Comparison of ENCODE assay signal across 25 cellular contexts in genomic region chr10:93431361-93431760, GRCh38. TPM values are rescaled to one million over a fixed set of nuclear protein-coding genes. Genes with fewer than 3 reads are reported as not detected.
A peak's percentile ranks its signal among the peaks of the same experiment; 100 is the strongest.
DNase-seq lines count a peak whose midpoint lies in the region; ATAC-seq and TF ChIP-seq lines count a peak whose summit lies in the region.
"Had no signal": no experiment of that assay in that cellular context is flagged by ENCODE, and none has a peak within 500 bp of the region (broad histone marks: within the 10 kb centered on the region; RNA-seq: fewer than 3 reads in every experiment).

No MANE protein-coding gene starts in this region.

- no peaks in the 10 kb centered on the region for H3K9me3 ChIP-seq in HCT116 (ENCODE audit: control insufficient read depth in 1 of 2, insufficient read depth in 1 of 2, low read depth in 1 of 2, low read length in 2 of 2)
- H3K9me3 ChIP-seq in gastroesophageal sphincter, result no peaks in the 10 kb centered on the region
- H3K9me3 ChIP-seq in sigmoid colon, result no peaks in the 10 kb centered on the region

- H3K9me2 ChIP-seq in HCT116 (ENCODE audit: insufficient read depth), result no peaks in the 10 kb centered on the region

- no peak overlapping the region for H3K4me3 ChIP-seq in HCT116 (replicated peaks in 1 of 2; ENCODE audit: low read depth in 1 of 2, low read length in 2 of 2)
- H3K4me3 ChIP-seq in gastroesophageal sphincter, result no peak overlapping the region
- no peak overlapping the region for H3K4me3 ChIP-seq in sigmoid colon

- ATAC-seq in HCT116, result no peak
- no peak for ATAC-seq in WTC11
- ATAC-seq in gastroesophageal sphincter, result no peak
- no peak for ATAC-seq in HG02798 (IDR thresholded peaks at IDR 0.05; ENCODE audit: poor library complexity, unreplicated experiment)
- no peak for ATAC-seq in GM18505 (IDR thresholded peaks at IDR 0.05; ENCODE audit: unreplicated experiment)
- ATAC-seq: sciatic nerve; SK-N-SH treated with all-trans-retinoic acid at 6 μM for 48 hours; stimulated activated naive CD8-positive, alpha-beta T cell treated with anti-CD3 and anti-CD28 coated beads, Interleukin-15, amount 100 ng/mL, for 72 hours had no signal

- H3K4me3 Mint-ChIP-seq in WTC11, result no peak overlapping the region
- H3K4me3 Mint-ChIP-seq: activated naive CD4-positive, alpha-beta T cell treated with anti-CD3 and anti-CD28 coated beads, Interleukin-2, amount 50 U/mL, for 24 hours; CD4-positive, alpha-beta T cell; stimulated activated naive CD8-positive, alpha-beta T cell treated with anti-CD3 and anti-CD28 coated beads, Interleukin-15, amount 100 ng/mL, for 72 hours had no signal

- peaks cover 2 to 44% of the 10 kb centered on the region in 2 experiments; a peak in 3 of 4 replicates for H3K36me3 ChIP-seq in HCT116 (ENCODE audit: control insufficient read depth in 1 of 2, insufficient read depth in 2 of 2, low read length in 2 of 2)
- peaks cover 0 to 8% of the 10 kb centered on the region in 2 donors for H3K36me3 ChIP-seq in gastroesophageal sphincter
- peaks cover 0 to 14% (median 0%) of the 10 kb centered on the region in 4 donors for H3K36me3 ChIP-seq in sigmoid colon

- H3K79me2 ChIP-seq in HCT116 (ENCODE audit: insufficient read depth, low read length), result peaks cover 92% of the 10 kb centered on the region

- TF ChIP-seq EP300 in gastroesophageal sphincter (IDR thresholded peaks at IDR 0.05), result no peak
- no peak for TF ChIP-seq EP300 in sigmoid colon (IDR thresholded peaks at IDR 0.05)

- no peak overlapping the region for H3K9ac ChIP-seq in HCT116 (ENCODE audit: low read length)

- TF ChIP-seq RAD21 in HCT116 (IDR thresholded peaks at IDR 0.05; ENCODE audit: low read depth), result no peak

- no peak for TF ChIP-seq POLR2A in HCT116 (IDR thresholded peaks at IDR 0.05; ENCODE audit: borderline replicate concordance, extremely low read depth, insufficient read depth, insufficient read length)
- no peak for TF ChIP-seq POLR2A in gastroesophageal sphincter (IDR thresholded peaks at IDR 0.05)
- TF ChIP-seq POLR2A in sigmoid colon (IDR thresholded peaks at IDR 0.05), result no peak
- TF ChIP-seq POLR2A in GM18505 (IDR thresholded peaks at IDR 0.05; ENCODE audit: borderline replicate concordance, extremely low read depth, insufficient read depth, insufficient read length), result no peak

- no peak overlapping the region for H3K4me2 ChIP-seq in HCT116 (ENCODE audit: low read length)

- 71 to 83% methylated on average over 1 to 4 of the region's 4 CpGs for WGBS in gastroesophageal sphincter (ENCODE audit: low coverage in 1 of 2), 2 donors
- 96% methylated on average over 4 of the region's 4 CpGs for WGBS in sigmoid colon, 2 donors

- H3K9me3 Mint-ChIP-seq in WTC11, result peaks cover 10% of the 10 kb centered on the region
- H3K9me3 Mint-ChIP-seq: activated naive CD4-positive, alpha-beta T cell treated with anti-CD3 and anti-CD28 coated beads, Interleukin-2, amount 50 U/mL, for 24 hours; CD4-positive, alpha-beta T cell had no signal

- peaks cover 31% of the 10 kb centered on the region for H3K4me1 Mint-ChIP-seq in WTC11

- H3K4me1 ChIP-seq in HCT116 (ENCODE audit: control insufficient read depth in 1 of 2, insufficient read depth in 2 of 2, low read length in 2 of 2) (peaks cover 63 to 80% of the 10 kb centered on the region in 2 experiments), gastroesophageal sphincter (peaks cover 11 to 77% (median 16%) of the 10 kb centered on the region in 3 donors), sigmoid colon (peaks cover 0 to 67% (median 53%) of the 10 kb centered on the region in 4 donors)

- H3K27me3 ChIP-seq in HCT116 (ENCODE audit: insufficient read depth, low read length) (no peaks in the 10 kb centered on the region), gastroesophageal sphincter (no peaks in the 10 kb centered on the region), sigmoid colon (no peaks in the 10 kb centered on the region)

- H3K36me3 Mint-ChIP-seq in WTC11, result no peaks in the 10 kb centered on the region

- no TSS peak for BruUV-seq in HCT116 (replicated peaks; lab: Mats Ljungman, UMichigan)

- intact Hi-C loops in HCT116 (cut with micrococcal nuclease) (no loop called here), sigmoid colon (cut with DNase I) (no loop called here)

- DNase-seq in HCT116 (ENCODE audit: low read depth, low spot score), result no peak
- DNase-seq in WTC11 (ENCODE audit: low spot score), result no peak
- DNase-seq in sigmoid colon, result peak; percentile 57
- DNase-seq in NCI-H146 treated with DMSO at 0.1 percent for 48 hours (lab: John Stamatoyannopoulos, UW; ENCODE audit: unreplicated experiment), result no peak
- no peak for DNase-seq in HCEC 1CT
- DNase-seq: activated CD8-positive, alpha-beta memory T cell treated with anti-CD3 and anti-CD28 coated beads, Interleukin-2, amount 50 U/mL, for 4 hours; anterior cingulate cortex; CD4-positive, alpha-beta T cell; central memory CD4-positive, alpha-beta T cell; DMS153; foreskin fibroblast; NCI-H1105; NCI-H2029 treated with DMSO at 0.1 percent for 48 hours; NCI-H226; NCI-H748 treated with DMSO at 0.1 percent for 48 hours; stimulated activated CD4-positive, alpha-beta T cell treated with anti-CD3 and anti-CD28 coated beads, Interleukin-15, amount 100 ng/mL, for 24 hours; stimulated activated naive CD8-positive, alpha-beta T cell treated with anti-CD3 and anti-CD28 coated beads, Interleukin-15, amount 100 ng/mL, for 72 hours; trophoblast cell had no signal

- peak overlapping the region; percentile 58; the same call in 1 of the 2 replicates for H3K27ac Mint-ChIP-seq in WTC11
- H3K27ac Mint-ChIP-seq: activated naive CD4-positive, alpha-beta T cell treated with anti-CD3 and anti-CD28 coated beads, Interleukin-2, amount 50 U/mL, for 24 hours; CD4-positive, alpha-beta T cell; progenitor cell of endocrine pancreas; stimulated activated naive CD8-positive, alpha-beta T cell treated with anti-CD3 and anti-CD28 coated beads, Interleukin-15, amount 100 ng/mL, for 72 hours had no signal

- RAD21 ChIA-PET in HCT116 (lab: Charles Lee; ENCODE audit: low non-redundant PET in 1 of 2, low total read pairs in 2 of 2, uncharacterized antibody in 2 of 2, unreplicated experiment in 2 of 2), result no interaction called here

- H4K20me1 ChIP-seq in HCT116 (ENCODE audit: insufficient read depth), result no peaks in the 10 kb centered on the region

- TF ChIP-seq CTCF in HCT116 (IDR thresholded peaks at IDR 0.05 in 2 of 3, conservative IDR thresholded peaks at IDR 0.05 in 1 of 3; ENCODE audit: borderline replicate concordance in 1 of 3, insufficient read depth in 1 of 3, low read depth in 2 of 3, low read length in 2 of 3), result no peak
- TF ChIP-seq CTCF in WTC11 (IDR thresholded peaks at IDR 0.05), result no peak
- TF ChIP-seq CTCF in gastroesophageal sphincter (IDR thresholded peaks at IDR 0.05), result no peak
- no peak for TF ChIP-seq CTCF in sigmoid colon (IDR thresholded peaks at IDR 0.05)

- no peaks in the 10 kb centered on the region for H3K27me3 Mint-ChIP-seq in WTC11 (ENCODE audit: low read depth)
- H3K27me3 Mint-ChIP-seq: activated naive CD4-positive, alpha-beta T cell treated with anti-CD3 and anti-CD28 coated beads, Interleukin-2, amount 50 U/mL, for 24 hours; CD4-positive, alpha-beta T cell; progenitor cell of endocrine pancreas; stimulated activated naive CD8-positive, alpha-beta T cell treated with anti-CD3 and anti-CD28 coated beads, Interleukin-15, amount 100 ng/mL, for 72 hours had no signal

- CTCF ChIA-PET in HCT116 (lab: Charles Lee), result no interaction called here
- CTCF ChIA-PET in WTC11 (lab: Charles Lee), result interaction anchor here (1.1 kb wide), 1 partner anchor 52 kb away, joined by 3 read pairs; no protein-coding TSS in a partner anchor

- POLR2A ChIA-PET in HCT116 (lab: Charles Lee), result no interaction called here
- POLR2A ChIA-PET in WTC11 (lab: Charles Lee), result interaction anchor here (1.0 kb wide), 1 partner anchor 9 kb away, joined by 3 read pairs; no protein-coding TSS in a partner anchor

- no peak overlapping the region for H2AFZ ChIP-seq in HCT116 (ENCODE audit: low read depth, low read length, poor library complexity, severe bottlenecking)

- H3K27ac ChIP-seq in HCT116 (ENCODE audit: low read depth, low read length) (peak overlapping the region; percentile 37), gastroesophageal sphincter (peak overlapping the region in 3 of 4 donors; percentile 38 to 97 (median 94)), sigmoid colon (peak overlapping the region; percentile 98 to 100 (median 100))

TF ChIP-seq in HCT116, 20 proteins besides CTCF, POLR2A, EP300 and RAD21:
- TF ChIP-seq EZH2 (IDR thresholded peaks at IDR 0.05) (no peak), ZFX (IDR thresholded peaks at IDR 0.05) (no peak), ATF3 (IDR thresholded peaks at IDR 0.05) (no peak), POLR2AphosphoS5 (IDR thresholded peaks at IDR 0.05; ENCODE audit: low read depth, low read length) (no peak), EZH2phosphoT487 (IDR thresholded peaks at IDR 0.05; ENCODE audit: borderline replicate concordance) (no peak)

TF ChIP-seq in WTC11, 78 proteins besides CTCF, POLR2A, EP300 and RAD21:
- TF ChIP-seq IRF2 (CRISPR knock-in tag; IDR thresholded peaks at IDR 0.05; ENCODE audit: borderline replicate concordance, low read depth) (no peak), JUN (CRISPR knock-in tag; IDR thresholded peaks at IDR 0.05) (no peak), ZNF317 (CRISPR knock-in tag; IDR thresholded peaks at IDR 0.05; ENCODE audit: borderline replicate concordance, low read depth) (no peak), ATF1 (CRISPR knock-in tag; IDR thresholded peaks at IDR 0.05) (no peak)

RNA-seq across cellular contexts. Expression of gene MYOF, which starts 50.8 kb away (rescaled TPM):
- total RNA-seq in HCT116 (2021; ENCODE audit: unreplicated experiment), result 250 TPM
- 119 and 134 TPM in 2 replicates for polyA plus RNA-seq in HCT116 (2012)
- total RNA-seq in WTC11 (2021), result 1.4 to 2.2 TPM (median 1.8 TPM) in 3 replicates
- 100 to 1,000 TPM in 3 of 4 donors, 10 to 100 TPM in 1; 98.0 to 157 (median 126) TPM for total RNA-seq in gastroesophageal sphincter
- total RNA-seq in sigmoid colon, result 10 to 100 TPM; 33.6 to 83.4 (median 70.2) TPM
- 10 to 100 TPM; 12.6 to 36.3 (median 18.5) TPM for polyA plus RNA-seq in sigmoid colon

Comparison
In these comparisons a context has a peak if more than half of its experiments do, and no peak if none do; other contexts are left out.
1. H3K27ac ChIP-seq: peak in every context shown above with its lines; median percentile 100 in sigmoid colon; 94 in gastroesophageal sphincter; 37 in HCT116.
2. RNA of gene MYOF, which starts 50.8 kb away (total RNA-seq): 250 TPM in HCT116 (single experiment), 98.0 to 157 TPM in gastroesophageal sphincter and 33.6 to 83.4 TPM in sigmoid colon; 1.4 to 2.2 TPM in WTC11; every median in the first group is over 10 times any median in the second.